25 cellular contexts compared by ENCODE assay signal in genomic region chr6:142617158-142617557, GRCh38.
A peak's percentile ranks its signal among the peaks of the same experiment; 100 is the strongest.
DNase-seq lines count a peak whose midpoint lies in the region; ATAC-seq, FAIRE-seq and TF ChIP-seq lines count a peak whose summit lies in the region.
"Had no signal": no experiment of that assay in that cellular context is flagged by ENCODE, and none has a peak within 500 bp of the region (broad histone marks: within the 10 kb centered on the region; RNA-seq: fewer than 3 reads in every experiment).

No MANE protein-coding gene starts in this region.

- H3K9me3 ChIP-seq in RWPE2 (ENCODE audit: severe bottlenecking) = no peaks in the 10 kb centered on the region
- H3K9me3 ChIP-seq in Caco-2 = no peaks in the 10 kb centered on the region
- H3K9me3 ChIP-seq: BE2C, HAP-1 had no signal

- BruUV-seq in Caco-2 (replicated peaks; lab: Mats Ljungman, UMichigan) = no TSS peak

- H3K36me3 ChIP-seq in RWPE2 (ENCODE audit: low read depth) (no peaks in the 10 kb centered on the region), Caco-2 (ENCODE audit: control insufficient read depth, insufficient read depth, low read length) (no peaks in the 10 kb centered on the region)
- H3K36me3 ChIP-seq: BE2C, HAP-1 had no signal

- H3K4me3 ChIP-seq in RWPE2 (ENCODE audit: severe bottlenecking) (no peak overlapping the region), Caco-2 (ENCODE audit: low read depth, low read length) (no peak overlapping the region)
- H3K4me3 ChIP-seq: HAP-1 had no signal

- H3K9me3 Mint-ChIP-seq in Caco-2 (ENCODE audit: unreplicated experiment) = peaks cover 3% of the 10 kb centered on the region
- H3K9me3 Mint-ChIP-seq: CD4-positive, CD25-positive, alpha-beta regulatory T cell; CD8-positive, alpha-beta memory T cell had no signal

- CTCF ChIA-PET in Caco-2 (lab: Charles Lee) = no interaction called here

- TF ChIP-seq CTCF in RWPE2 (IDR thresholded peaks at IDR 0.05; ENCODE audit: poor library complexity, severe bottlenecking) (no peak), foreskin keratinocyte (conservative IDR thresholded peaks at IDR 0.05) (no peak), Caco-2 (IDR thresholded peaks at IDR 0.05; ENCODE audit: insufficient read depth in 1 of 2, low read depth in 1 of 2, low read length in 1 of 2, severe bottlenecking in 1 of 2, unreplicated experiment in 1 of 2) (no peak)

- H3K36me3 Mint-ChIP-seq in Caco-2 (ENCODE audit: insufficient read depth, unreplicated experiment) = no peaks in the 10 kb centered on the region
- H3K36me3 Mint-ChIP-seq: CD4-positive, CD25-positive, alpha-beta regulatory T cell; CD8-positive, alpha-beta memory T cell had no signal

- H3K27ac ChIP-seq in RWPE2 (ENCODE audit: poor library complexity, severe bottlenecking) = no peak overlapping the region
- no peak overlapping the region for H3K27ac ChIP-seq in foreskin keratinocyte

- POLR2A ChIA-PET in Caco-2 (lab: Charles Lee) = no interaction called here

- H3K4me1 ChIP-seq in RWPE2 (ENCODE audit: insufficient read depth, poor library complexity, severe bottlenecking) (peaks cover 6% of the 10 kb centered on the region), foreskin keratinocyte (peaks cover 17% of the 10 kb centered on the region), Caco-2 (no peaks in the 10 kb centered on the region; the same call in 1 of the 2 replicates)
- H3K4me1 ChIP-seq: BE2C, HAP-1 had no signal

- FAIRE-seq in GM19239 (lab: Jason Lieb, UNC) = no peak
- FAIRE-seq: A204.1, D721Med, GM12892, GM18507, H1, HepG2 had no signal

- H3K27me3 ChIP-seq in RWPE2 (ENCODE audit: insufficient read depth, poor library complexity, severe bottlenecking) (no peaks in the 10 kb centered on the region), foreskin keratinocyte (no peaks in the 10 kb centered on the region), Caco-2 (replicated peaks; ENCODE audit: control insufficient read depth, insufficient read depth, low read length) (no peaks in the 10 kb centered on the region)
- H3K27me3 ChIP-seq: BE2C had no signal

- intact Hi-C loops in Caco-2 (cut with micrococcal nuclease; ENCODE audit: unreplicated experiment) = no loop called here

- ATAC-seq in RWPE2 (ENCODE audit: low read depth) = peak; percentile 40; the same call in 1 of the 3 replicates
- peak; percentile 52 for ATAC-seq in foreskin keratinocyte
- ATAC-seq: HepG2 had no signal

- H3K27me3 Mint-ChIP-seq in Caco-2 (ENCODE audit: insufficient read depth, unreplicated experiment) = peaks cover 10% of the 10 kb centered on the region

- H3K27ac Mint-ChIP-seq in Caco-2 (ENCODE audit: unreplicated experiment) = no peak overlapping the region
- H3K27ac Mint-ChIP-seq: CD4-positive, CD25-positive, alpha-beta regulatory T cell; CD8-positive, alpha-beta memory T cell; IgD-negative memory B cell had no signal

- DNase-seq in HPDE6-E6E7 (ENCODE audit: extremely low spot score) = peak; percentile 11
- DNase-seq in RWPE2 (ENCODE audit: low spot score) = no peak
- peak in 1 of 2 donors; percentile 39 for DNase-seq in foreskin keratinocyte
- DNase-seq in Caco-2 = no peak
- no peak for DNase-seq in stimulated activated naive CD4-positive, alpha-beta T cell treated with Interleukin-2 at 50 U/mL for 16 hours (lab: John Stamatoyannopoulos, UW)
- no peak for DNase-seq in dedifferentiated amniotic fluid mesenchymal stem cell (ENCODE audit: extremely low spot score)
- DNase-seq in GM19239 (ENCODE audit: insufficient read length, low spot score) = no peak
- DNase-seq: ACHN; BE2C; C1 segment of cervical spinal cord; CD4-positive, CD25-positive, alpha-beta regulatory T cell; CD8-positive, alpha-beta memory T cell; COR-L47; DMS153; DMS79; GDM1; KBM-7 had no signal

- no peak overlapping the region for H3K4me3 Mint-ChIP-seq in Caco-2 (ENCODE audit: unreplicated experiment)
- H3K4me3 Mint-ChIP-seq: CD4-positive, CD25-positive, alpha-beta regulatory T cell; CD8-positive, alpha-beta memory T cell; IgD-negative memory B cell had no signal

- H3K4me1 Mint-ChIP-seq in Caco-2 (ENCODE audit: low read depth, unreplicated experiment) = peaks cover 16% of the 10 kb centered on the region
- H3K4me1 Mint-ChIP-seq: CD4-positive, CD25-positive, alpha-beta regulatory T cell; CD8-positive, alpha-beta memory T cell; IgD-negative memory B cell had no signal
